ENCODE assay signal across 10 cellular contexts in genomic region chr7:150340875-150341262, GRCh38. TPM values are rescaled to one million over a fixed set of nuclear protein-coding genes. Genes with fewer than 3 reads are reported as not detected.
DNase-seq lines count a peak whose midpoint lies in the region; TF ChIP-seq lines count a peak whose summit lies in the region.
"Had no signal": no experiment of that assay in that cellular context is flagged by ENCODE, and none has a peak within 500 bp of the region (broad histone marks: within the 10 kb centered on the region; RNA-seq: fewer than 3 reads in every experiment).

No MANE protein-coding gene starts in this region.

- H3K4me1 ChIP-seq in SJCRH30 (peaks cover 25% of the 10 kb centered on the region), muscle layer of colon (ENCODE audit: insufficient read depth, low read length) (peaks cover 45% of the 10 kb centered on the region), stomach smooth muscle (ENCODE audit: control insufficient read depth, insufficient read depth, low read length) (peaks cover 54% of the 10 kb centered on the region)

- H3K4me3 ChIP-seq in SJCRH30 (peak overlapping the region; percentile 79), fibroblast of villous mesenchyme (ENCODE audit: low read depth, low read length) (peak overlapping the region; percentile 57), muscle layer of colon (ENCODE audit: low read depth in 1 of 2, low read length in 2 of 2) (peak overlapping the region; percentile 50 to 69), stomach smooth muscle (ENCODE audit: low read length in 2 of 2) (peak overlapping the region; percentile 82 to 87)

- H3K9me3 ChIP-seq in SJCRH30 (replicated peaks) (peaks cover 15% of the 10 kb centered on the region), muscle layer of colon (ENCODE audit: low read length) (no peaks in the 10 kb centered on the region), stomach smooth muscle (ENCODE audit: control insufficient read depth in 2 of 2, low read length in 2 of 2) (peaks cover 0 to 5% of the 10 kb centered on the region in 2 donors)

- peak overlapping the region; percentile 74 for H3K9ac ChIP-seq in muscle layer of colon (ENCODE audit: low read length)
- H3K9ac ChIP-seq in stomach smooth muscle (ENCODE audit: low read length in 2 of 2), result peak overlapping the region; percentile 75 to 79

- no peak for TF ChIP-seq CTCF in fibroblast of villous mesenchyme (IDR thresholded peaks at IDR 0.05; ENCODE audit: insufficient read depth, low read depth, low read length)

- no peaks in the 10 kb centered on the region for H3K27me3 ChIP-seq in SJCRH30
- no peaks in the 10 kb centered on the region for H3K27me3 ChIP-seq in muscle layer of colon (ENCODE audit: control insufficient read depth in 1 of 2, insufficient read depth in 2 of 2, low read length in 2 of 2)
- H3K27me3 ChIP-seq in stomach smooth muscle (ENCODE audit: control insufficient read depth in 1 of 2, insufficient read depth in 2 of 2, low read length in 2 of 2), result no peaks in the 10 kb centered on the region

- DNase-seq in SJCRH30, result no peak
- DNase-seq in fibroblast of villous mesenchyme (ENCODE audit: low read depth), result no peak
- DNase-seq in pons (ENCODE audit: low spot score), result no peak
- DNase-seq in NCI-H2107 (lab: John Stamatoyannopoulos, UW), result no peak
- no peak for DNase-seq in central memory CD4-positive, alpha-beta T cell
- DNase-seq in COLO668 (lab: John Stamatoyannopoulos, UW; ENCODE audit: unreplicated experiment), result no peak
- DNase-seq: KG1 had no signal

- H3K27ac ChIP-seq in SJCRH30 (peak overlapping the region; percentile 83), muscle layer of colon (ENCODE audit: low read depth, low read length) (peak overlapping the region; percentile 86), stomach smooth muscle (ENCODE audit: low read length) (peak overlapping the region; percentile 58)

- no peaks in the 10 kb centered on the region for H3K36me3 ChIP-seq in SJCRH30
- peaks cover 4% of the 10 kb centered on the region for H3K36me3 ChIP-seq in muscle layer of colon (ENCODE audit: insufficient read depth, low read length)
- peaks cover 6 to 8% of the 10 kb centered on the region in 2 donors for H3K36me3 ChIP-seq in stomach smooth muscle (ENCODE audit: control insufficient read depth in 2 of 2, insufficient read depth in 2 of 2, low read length in 2 of 2)

RNA-seq across cellular contexts. Expression of gene RARRES2, which starts 0.6 kb away (rescaled TPM):
- 68.1 and 89.7 TPM in 2 replicates for total RNA-seq in SJCRH30 (2014; rRNA removed; shearing (Covaris generic))
- total RNA-seq in fibroblast of villous mesenchyme, result 139 and 185 TPM in 2 replicates
- total RNA-seq: SK-MEL-5 had no signal

RNA-seq across cellular contexts. Expression of gene ACTR3C, which starts 17.5 kb away (rescaled TPM):
- total RNA-seq in SJCRH30 (2014; rRNA removed; shearing (Covaris generic)), result 1.7 and 4.6 TPM in 2 replicates
- total RNA-seq in fibroblast of villous mesenchyme, result 7.4 and 13.4 TPM in 2 replicates
- total RNA-seq: SK-MEL-5 had no signal

RNA-seq across cellular contexts. Expression of gene LRRC61, which starts 17.7 kb away (rescaled TPM):
- total RNA-seq in SJCRH30 (2014; rRNA removed; shearing (Covaris generic)), result not detected in 2 replicates
- total RNA-seq in fibroblast of villous mesenchyme, result 6.8 and 13.0 TPM in 2 replicates
- total RNA-seq: SK-MEL-5 had no signal

RNA-seq across cellular contexts. Expression of gene REPIN1, which starts 27.8 kb away (rescaled TPM):
- 174 and 183 TPM in 2 replicates for total RNA-seq in SJCRH30 (2014; rRNA removed; shearing (Covaris generic))
- 96.0 and 98.4 TPM in 2 replicates for total RNA-seq in fibroblast of villous mesenchyme

RNA-seq across cellular contexts. Expression of gene ZNF775, which starts 38.3 kb away (rescaled TPM):
- total RNA-seq in SJCRH30 (2014; rRNA removed; shearing (Covaris generic)), result 8.1 and 9.5 TPM in 2 replicates
- total RNA-seq in fibroblast of villous mesenchyme, result 3.0 and 5.2 TPM in 2 replicates
